ENCODE assay signal across 1 cellular context in the genomic region with DNA sequence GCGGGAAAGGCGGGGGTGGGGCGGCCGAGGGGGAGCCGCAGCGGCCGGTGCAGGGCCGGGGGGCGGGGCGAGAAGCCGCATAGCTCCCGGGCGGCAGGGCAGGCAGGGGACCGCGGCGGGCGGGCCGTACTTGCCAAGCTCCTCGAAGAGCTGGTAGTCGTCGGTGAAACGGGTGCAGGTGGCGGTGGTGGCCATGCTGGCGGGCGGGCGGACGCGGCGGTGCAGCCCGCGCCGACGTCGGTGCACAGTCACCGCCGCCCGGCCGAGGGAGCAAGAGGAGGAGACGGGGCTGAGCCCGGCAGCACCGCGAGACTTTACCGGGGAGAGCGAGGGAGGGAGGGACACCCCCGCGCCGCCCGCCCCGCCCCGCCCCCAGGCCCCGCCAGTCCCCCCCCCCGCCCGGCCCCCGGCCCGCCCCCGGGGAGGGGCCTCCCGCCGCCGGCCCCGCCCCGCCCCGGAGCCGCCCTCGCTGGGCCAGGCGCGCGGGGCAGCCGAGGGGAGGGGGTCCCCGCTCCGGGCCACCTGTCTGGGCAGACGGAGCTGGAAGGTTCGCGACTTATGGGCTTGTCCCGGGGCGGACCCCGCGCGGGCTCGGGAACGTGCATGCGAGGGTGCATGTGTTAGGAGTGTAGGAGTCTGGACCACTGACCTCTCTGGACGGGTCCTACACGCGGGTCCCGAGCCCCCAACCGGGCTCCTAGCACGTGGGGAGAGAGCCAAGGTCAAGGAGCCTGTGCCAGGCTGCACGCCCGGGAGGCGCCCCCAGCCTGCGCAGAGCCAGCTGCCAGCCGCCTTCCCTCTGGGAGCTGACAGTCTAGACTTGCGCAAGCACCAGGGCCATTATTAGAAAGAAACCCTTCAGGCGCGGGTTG.
TF ChIP-seq lines count a peak whose summit lies in the region.

A gene (minus strand): TSS at position 289 of the 872 bp plus-strand sequence. CDS start 94 bp downstream, at position 195.

TF ChIP-seq in HepG2, 621 proteins besides CTCF, POLR2A, EP300 and RAD21 (continued from another document and continues in another):
- TF ChIP-seq, protein P1, sequence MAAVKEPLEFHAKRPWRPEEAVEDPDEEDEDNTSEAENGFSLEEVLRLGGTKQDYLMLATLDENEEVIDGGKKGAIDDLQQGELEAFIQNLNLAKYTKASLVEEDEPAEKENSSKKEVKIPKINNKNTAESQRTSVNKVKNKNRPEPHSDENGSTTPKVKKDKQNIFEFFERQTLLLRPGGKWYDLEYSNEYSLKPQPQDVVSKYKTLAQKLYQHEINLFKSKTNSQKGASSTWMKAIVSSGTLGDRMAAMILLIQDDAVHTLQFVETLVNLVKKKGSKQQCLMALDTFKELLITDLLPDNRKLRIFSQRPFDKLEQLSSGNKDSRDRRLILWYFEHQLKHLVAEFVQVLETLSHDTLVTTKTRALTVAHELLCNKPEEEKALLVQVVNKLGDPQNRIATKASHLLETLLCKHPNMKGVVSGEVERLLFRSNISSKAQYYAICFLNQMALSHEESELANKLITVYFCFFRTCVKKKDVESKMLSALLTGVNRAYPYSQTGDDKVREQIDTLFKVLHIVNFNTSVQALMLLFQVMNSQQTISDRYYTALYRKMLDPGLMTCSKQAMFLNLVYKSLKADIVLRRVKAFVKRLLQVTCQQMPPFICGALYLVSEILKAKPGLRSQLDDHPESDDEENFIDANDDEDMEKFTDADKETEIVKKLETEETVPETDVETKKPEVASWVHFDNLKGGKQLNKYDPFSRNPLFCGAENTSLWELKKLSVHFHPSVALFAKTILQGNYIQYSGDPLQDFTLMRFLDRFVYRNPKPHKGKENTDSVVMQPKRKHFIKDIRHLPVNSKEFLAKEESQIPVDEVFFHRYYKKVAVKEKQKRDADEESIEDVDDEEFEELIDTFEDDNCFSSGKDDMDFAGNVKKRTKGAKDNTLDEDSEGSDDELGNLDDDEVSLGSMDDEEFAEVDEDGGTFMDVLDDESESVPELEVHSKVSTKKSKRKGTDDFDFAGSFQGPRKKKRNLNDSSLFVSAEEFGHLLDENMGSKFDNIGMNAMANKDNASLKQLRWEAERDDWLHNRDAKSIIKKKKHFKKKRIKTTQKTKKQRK (IDR thresholded peaks at IDR 0.05; ENCODE audit: low read length), result no peak
- TF ChIP-seq ZNF841 (CRISPR knock-in tag; IDR thresholded peaks at IDR 0.05; ENCODE audit: borderline replicate concordance) (no peak), MIER2 (CRISPR knock-in tag; IDR thresholded peaks at IDR 0.05) (no peak), SMC3 (IDR thresholded peaks at IDR 0.05; ENCODE audit: low read length) (no peak), SRF (IDR thresholded peaks at IDR 0.05; ENCODE audit: low read depth, low read length) (no peak), HNF4A (CRISPR knock-in tag; IDR thresholded peaks at IDR 0.05) (0 out of 2 replicates have a peak, but pooled peaks have one; percentile 3), ZNF44 (CRISPR knock-in tag; IDR thresholded peaks at IDR 0.05) (no peak), ZNF143 (CRISPR knock-in tag; IDR thresholded peaks at IDR 0.05) (no peak), CENPX (CRISPR knock-in tag; IDR thresholded peaks at IDR 0.05) (no peak), ZNF572 (CRISPR knock-in tag; IDR thresholded peaks at IDR 0.05) (no peak), RBAK (CRISPR knock-in tag; IDR thresholded peaks at IDR 0.05) (no peak), HOXA5 (CRISPR knock-in tag; IDR thresholded peaks at IDR 0.05) (no peak), ZNF629 (CRISPR knock-in tag; conservative IDR thresholded peaks at IDR 0.05) (no peak), MEIS1 (CRISPR knock-in tag; IDR thresholded peaks at IDR 0.05; ENCODE audit: borderline replicate concordance) (peak; percentile 78; the same call in 1 of the 2 replicates), ZNF224 (CRISPR knock-in tag; IDR thresholded peaks at IDR 0.05) (no peak), MTF1 (CRISPR knock-in tag; IDR thresholded peaks at IDR 0.05) (no peak), ZFP41 (CRISPR knock-in tag; IDR thresholded peaks at IDR 0.05; ENCODE audit: borderline replicate concordance) (no peak), ZNF101 (CRISPR knock-in tag; IDR thresholded peaks at IDR 0.05; ENCODE audit: borderline replicate concordance, low read depth) (no peak), SKI (IDR thresholded peaks at IDR 0.05; ENCODE audit: partially characterized antibody) (no peak), HNRNPUL1 (IDR thresholded peaks at IDR 0.05; ENCODE audit: low read depth, low read length) (no peak), SMAD1 (CRISPR knock-in tag; IDR thresholded peaks at IDR 0.05; ENCODE audit: borderline replicate concordance, low read depth) (no peak), ZNF12 (CRISPR knock-in tag; IDR thresholded peaks at IDR 0.05) (no peak), ZNF724P (CRISPR knock-in tag; IDR thresholded peaks at IDR 0.05; ENCODE audit: borderline replicate concordance) (0 out of 2 replicates have a peak, but pooled peaks have one; percentile 69), GABPA (IDR thresholded peaks at IDR 0.05; ENCODE audit: low read depth, low read length) (no peak), GABPA (CRISPR knock-in tag; IDR thresholded peaks at IDR 0.05; ENCODE audit: low read depth) (no peak), PHF20 (CRISPR knock-in tag; IDR thresholded peaks at IDR 0.05) (0 out of 2 replicates have a peak, but pooled peaks have one; percentile 34), HCFC1 (IDR thresholded peaks at IDR 0.05; ENCODE audit: low read depth, low read length) (no peak), MED13 (CRISPR knock-in tag; IDR thresholded peaks at IDR 0.05) (no peak), CAMTA2 (CRISPR knock-in tag; IDR thresholded peaks at IDR 0.05; ENCODE audit: borderline replicate concordance) (no peak)
- TF ChIP-seq, protein P2, sequence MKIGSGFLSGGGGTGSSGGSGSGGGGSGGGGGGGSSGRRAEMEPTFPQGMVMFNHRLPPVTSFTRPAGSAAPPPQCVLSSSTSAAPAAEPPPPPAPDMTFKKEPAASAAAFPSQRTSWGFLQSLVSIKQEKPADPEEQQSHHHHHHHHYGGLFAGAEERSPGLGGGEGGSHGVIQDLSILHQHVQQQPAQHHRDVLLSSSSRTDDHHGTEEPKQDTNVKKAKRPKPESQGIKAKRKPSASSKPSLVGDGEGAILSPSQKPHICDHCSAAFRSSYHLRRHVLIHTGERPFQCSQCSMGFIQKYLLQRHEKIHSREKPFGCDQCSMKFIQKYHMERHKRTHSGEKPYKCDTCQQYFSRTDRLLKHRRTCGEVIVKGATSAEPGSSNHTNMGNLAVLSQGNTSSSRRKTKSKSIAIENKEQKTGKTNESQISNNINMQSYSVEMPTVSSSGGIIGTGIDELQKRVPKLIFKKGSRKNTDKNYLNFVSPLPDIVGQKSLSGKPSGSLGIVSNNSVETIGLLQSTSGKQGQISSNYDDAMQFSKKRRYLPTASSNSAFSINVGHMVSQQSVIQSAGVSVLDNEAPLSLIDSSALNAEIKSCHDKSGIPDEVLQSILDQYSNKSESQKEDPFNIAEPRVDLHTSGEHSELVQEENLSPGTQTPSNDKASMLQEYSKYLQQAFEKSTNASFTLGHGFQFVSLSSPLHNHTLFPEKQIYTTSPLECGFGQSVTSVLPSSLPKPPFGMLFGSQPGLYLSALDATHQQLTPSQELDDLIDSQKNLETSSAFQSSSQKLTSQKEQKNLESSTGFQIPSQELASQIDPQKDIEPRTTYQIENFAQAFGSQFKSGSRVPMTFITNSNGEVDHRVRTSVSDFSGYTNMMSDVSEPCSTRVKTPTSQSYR (CRISPR knock-in tag; IDR thresholded peaks at IDR 0.05; ENCODE audit: borderline replicate concordance), result 0 out of 2 replicates have a peak, but pooled peaks have one; percentile 19
- TF ChIP-seq, protein P3, sequence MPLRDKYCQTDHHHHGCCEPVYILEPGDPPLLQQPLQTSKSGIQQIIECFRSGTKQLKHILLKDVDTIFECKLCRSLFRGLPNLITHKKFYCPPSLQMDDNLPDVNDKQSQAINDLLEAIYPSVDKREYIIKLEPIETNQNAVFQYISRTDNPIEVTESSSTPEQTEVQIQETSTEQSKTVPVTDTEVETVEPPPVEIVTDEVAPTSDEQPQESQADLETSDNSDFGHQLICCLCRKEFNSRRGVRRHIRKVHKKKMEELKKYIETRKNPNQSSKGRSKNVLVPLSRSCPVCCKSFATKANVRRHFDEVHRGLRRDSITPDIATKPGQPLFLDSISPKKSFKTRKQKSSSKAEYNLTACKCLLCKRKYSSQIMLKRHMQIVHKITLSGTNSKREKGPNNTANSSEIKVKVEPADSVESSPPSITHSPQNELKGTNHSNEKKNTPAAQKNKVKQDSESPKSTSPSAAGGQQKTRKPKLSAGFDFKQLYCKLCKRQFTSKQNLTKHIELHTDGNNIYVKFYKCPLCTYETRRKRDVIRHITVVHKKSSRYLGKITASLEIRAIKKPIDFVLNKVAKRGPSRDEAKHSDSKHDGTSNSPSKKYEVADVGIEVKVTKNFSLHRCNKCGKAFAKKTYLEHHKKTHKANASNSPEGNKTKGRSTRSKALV (CRISPR knock-in tag; IDR thresholded peaks at IDR 0.05), result no peak
- TF ChIP-seq, protein P4, sequence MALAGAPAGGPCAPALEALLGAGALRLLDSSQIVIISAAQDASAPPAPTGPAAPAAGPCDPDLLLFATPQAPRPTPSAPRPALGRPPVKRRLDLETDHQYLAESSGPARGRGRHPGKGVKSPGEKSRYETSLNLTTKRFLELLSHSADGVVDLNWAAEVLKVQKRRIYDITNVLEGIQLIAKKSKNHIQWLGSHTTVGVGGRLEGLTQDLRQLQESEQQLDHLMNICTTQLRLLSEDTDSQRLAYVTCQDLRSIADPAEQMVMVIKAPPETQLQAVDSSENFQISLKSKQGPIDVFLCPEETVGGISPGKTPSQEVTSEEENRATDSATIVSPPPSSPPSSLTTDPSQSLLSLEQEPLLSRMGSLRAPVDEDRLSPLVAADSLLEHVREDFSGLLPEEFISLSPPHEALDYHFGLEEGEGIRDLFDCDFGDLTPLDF (CRISPR knock-in tag; IDR thresholded peaks at IDR 0.05), result no peak
- TF ChIP-seq, protein P5, sequence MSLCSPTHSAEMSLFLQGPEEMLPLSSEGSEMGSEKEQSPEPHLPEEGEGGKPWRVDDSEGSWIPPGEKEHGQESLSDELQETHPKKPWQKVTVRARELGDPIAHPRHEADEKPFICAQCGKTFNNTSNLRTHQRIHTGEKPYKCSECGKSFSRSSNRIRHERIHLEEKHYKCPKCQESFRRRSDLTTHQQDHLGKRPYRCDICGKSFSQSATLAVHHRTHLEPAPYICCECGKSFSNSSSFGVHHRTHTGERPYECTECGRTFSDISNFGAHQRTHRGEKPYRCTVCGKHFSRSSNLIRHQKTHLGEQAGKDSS (CRISPR knock-in tag; IDR thresholded peaks at IDR 0.05; ENCODE audit: borderline replicate concordance, low read depth), result no peak
- TF ChIP-seq, protein P6, sequence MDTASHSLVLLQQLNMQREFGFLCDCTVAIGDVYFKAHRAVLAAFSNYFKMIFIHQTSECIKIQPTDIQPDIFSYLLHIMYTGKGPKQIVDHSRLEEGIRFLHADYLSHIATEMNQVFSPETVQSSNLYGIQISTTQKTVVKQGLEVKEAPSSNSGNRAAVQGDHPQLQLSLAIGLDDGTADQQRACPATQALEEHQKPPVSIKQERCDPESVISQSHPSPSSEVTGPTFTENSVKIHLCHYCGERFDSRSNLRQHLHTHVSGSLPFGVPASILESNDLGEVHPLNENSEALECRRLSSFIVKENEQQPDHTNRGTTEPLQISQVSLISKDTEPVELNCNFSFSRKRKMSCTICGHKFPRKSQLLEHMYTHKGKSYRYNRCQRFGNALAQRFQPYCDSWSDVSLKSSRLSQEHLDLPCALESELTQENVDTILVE (CRISPR knock-in tag; IDR thresholded peaks at IDR 0.05), result 0 out of 2 replicates have a peak, but pooled peaks have one; percentile 29
- TF ChIP-seq, protein P7, sequence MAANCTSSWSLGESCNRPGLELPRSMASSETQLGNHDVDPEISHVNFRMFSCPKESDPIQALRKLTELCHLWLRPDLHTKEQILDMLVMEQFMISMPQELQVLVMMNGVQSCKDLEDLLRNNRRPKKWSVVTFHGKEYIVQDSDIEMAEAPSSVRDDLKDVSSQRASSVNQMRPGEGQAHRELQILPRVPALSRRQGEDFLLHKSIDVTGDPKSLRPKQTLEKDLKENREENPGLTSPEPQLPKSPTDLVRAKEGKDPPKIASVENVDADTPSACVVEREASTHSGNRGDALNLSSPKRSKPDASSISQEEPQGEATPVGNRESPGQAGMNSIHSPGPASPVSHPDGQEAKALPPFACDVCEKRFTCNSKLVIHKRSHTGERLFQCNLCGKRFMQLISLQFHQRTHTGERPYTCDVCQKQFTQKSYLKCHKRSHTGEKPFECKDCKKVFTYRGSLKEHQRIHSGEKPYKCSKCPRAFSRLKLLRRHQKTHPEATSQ (CRISPR knock-in tag; IDR thresholded peaks at IDR 0.05; ENCODE audit: borderline replicate concordance), result no peak
- TF ChIP-seq, protein P8, sequence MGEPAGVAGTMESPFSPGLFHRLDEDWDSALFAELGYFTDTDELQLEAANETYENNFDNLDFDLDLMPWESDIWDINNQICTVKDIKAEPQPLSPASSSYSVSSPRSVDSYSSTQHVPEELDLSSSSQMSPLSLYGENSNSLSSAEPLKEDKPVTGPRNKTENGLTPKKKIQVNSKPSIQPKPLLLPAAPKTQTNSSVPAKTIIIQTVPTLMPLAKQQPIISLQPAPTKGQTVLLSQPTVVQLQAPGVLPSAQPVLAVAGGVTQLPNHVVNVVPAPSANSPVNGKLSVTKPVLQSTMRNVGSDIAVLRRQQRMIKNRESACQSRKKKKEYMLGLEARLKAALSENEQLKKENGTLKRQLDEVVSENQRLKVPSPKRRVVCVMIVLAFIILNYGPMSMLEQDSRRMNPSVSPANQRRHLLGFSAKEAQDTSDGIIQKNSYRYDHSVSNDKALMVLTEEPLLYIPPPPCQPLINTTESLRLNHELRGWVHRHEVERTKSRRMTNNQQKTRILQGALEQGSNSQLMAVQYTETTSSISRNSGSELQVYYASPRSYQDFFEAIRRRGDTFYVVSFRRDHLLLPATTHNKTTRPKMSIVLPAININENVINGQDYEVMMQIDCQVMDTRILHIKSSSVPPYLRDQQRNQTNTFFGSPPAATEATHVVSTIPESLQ (CRISPR knock-in tag; conservative IDR thresholded peaks at IDR 0.05), result no peak
- TF ChIP-seq, protein P9, sequence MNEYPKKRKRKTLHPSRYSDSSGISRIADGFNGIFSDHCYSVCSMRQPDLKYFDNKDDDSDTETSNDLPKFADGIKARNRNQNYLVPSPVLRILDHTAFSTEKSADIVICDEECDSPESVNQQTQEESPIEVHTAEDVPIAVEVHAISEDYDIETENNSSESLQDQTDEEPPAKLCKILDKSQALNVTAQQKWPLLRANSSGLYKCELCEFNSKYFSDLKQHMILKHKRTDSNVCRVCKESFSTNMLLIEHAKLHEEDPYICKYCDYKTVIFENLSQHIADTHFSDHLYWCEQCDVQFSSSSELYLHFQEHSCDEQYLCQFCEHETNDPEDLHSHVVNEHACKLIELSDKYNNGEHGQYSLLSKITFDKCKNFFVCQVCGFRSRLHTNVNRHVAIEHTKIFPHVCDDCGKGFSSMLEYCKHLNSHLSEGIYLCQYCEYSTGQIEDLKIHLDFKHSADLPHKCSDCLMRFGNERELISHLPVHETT (CRISPR knock-in tag; conservative IDR thresholded peaks at IDR 0.05), result no peak
- TF ChIP-seq, protein P10, sequence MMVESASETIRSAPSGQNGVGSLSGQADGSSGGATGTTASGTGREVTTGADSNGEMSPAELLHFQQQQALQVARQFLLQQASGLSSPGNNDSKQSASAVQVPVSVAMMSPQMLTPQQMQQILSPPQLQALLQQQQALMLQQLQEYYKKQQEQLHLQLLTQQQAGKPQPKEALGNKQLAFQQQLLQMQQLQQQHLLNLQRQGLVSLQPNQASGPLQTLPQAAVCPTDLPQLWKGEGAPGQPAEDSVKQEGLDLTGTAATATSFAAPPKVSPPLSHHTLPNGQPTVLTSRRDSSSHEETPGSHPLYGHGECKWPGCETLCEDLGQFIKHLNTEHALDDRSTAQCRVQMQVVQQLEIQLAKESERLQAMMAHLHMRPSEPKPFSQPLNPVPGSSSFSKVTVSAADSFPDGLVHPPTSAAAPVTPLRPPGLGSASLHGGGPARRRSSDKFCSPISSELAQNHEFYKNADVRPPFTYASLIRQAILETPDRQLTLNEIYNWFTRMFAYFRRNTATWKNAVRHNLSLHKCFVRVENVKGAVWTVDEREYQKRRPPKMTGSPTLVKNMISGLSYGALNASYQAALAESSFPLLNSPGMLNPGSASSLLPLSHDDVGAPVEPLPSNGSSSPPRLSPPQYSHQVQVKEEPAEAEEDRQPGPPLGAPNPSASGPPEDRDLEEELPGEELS (CRISPR knock-in tag; IDR thresholded peaks at IDR 0.05), result no peak
